20 cellular contexts compared by ENCODE assay signal in the genomic region with DNA sequence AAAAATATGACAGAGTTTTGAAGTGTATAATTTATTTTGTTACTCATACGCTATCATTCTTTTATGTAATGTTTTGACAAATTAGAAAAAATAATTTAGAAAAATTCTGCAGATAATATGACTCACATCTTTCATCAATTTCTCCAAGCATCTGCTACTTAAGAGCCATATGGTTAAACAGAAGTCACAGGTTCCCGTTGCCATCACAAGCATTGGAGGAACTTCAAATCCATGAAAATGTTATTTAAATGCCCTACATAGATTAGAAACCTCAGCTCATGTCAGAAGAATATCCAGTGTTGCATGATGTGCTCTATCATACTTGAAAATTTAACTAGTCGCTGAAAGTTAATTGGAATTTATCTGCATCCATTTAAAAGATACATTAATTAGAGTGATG.
"Had no signal": no experiment of that assay in that cellular context is flagged by ENCODE, and none has a peak within 500 bp of the region (broad histone marks: within the 10 kb centered on the region; RNA-seq: fewer than 3 reads in every experiment).

No MANE protein-coding gene starts in this region.

- H3K4me3 Mint-ChIP-seq: activated CD4-positive, alpha-beta memory T cell treated with anti-CD3 and anti-CD28 coated beads, Interleukin-2, amount 10 ng/mL, durations not matched to agents 7 days and 5 days; activated CD4-positive, alpha-beta T cell treated with anti-CD3 and anti-CD28 coated beads, Interleukin-2, amount 10 ng/mL, durations not matched to agents 7 days and 5 days; activated naive CD4-positive, alpha-beta T cell treated with anti-CD3 and anti-CD28 coated beads, Interleukin-2, amount 10 ng/mL, durations not matched to agents 7 days and 5 days; activated naive CD8-positive, alpha-beta T cell treated with anti-CD3 and anti-CD28 coated beads for 36 hours; activated T-cell treated with anti-CD3 and anti-CD28 coated beads, Interleukin-2, amount 50 U/mL, for 72 hours had no signal

- DNase-seq: activated CD4-positive, alpha-beta memory T cell treated with anti-CD3 and anti-CD28 coated beads, Interleukin-2, amount 10 ng/mL, durations not matched to agents 7 days and 5 days; activated CD4-positive, alpha-beta T cell treated with anti-CD3 and anti-CD28 coated beads, Interleukin-2, amount 10 ng/mL, durations not matched to agents 7 days and 5 days; activated CD4-positive, CD25-positive, alpha-beta regulatory T cell; activated gamma-delta T cell treated with Interleukin-2 at 50 U/mL for 16 hours; activated naive CD4-positive, alpha-beta T cell treated with anti-CD3 and anti-CD28 coated beads, Interleukin-2, amount 10 ng/mL, durations not matched to agents 7 days and 5 days; activated naive CD8-positive, alpha-beta T cell treated with anti-CD3 and anti-CD28 coated beads for 36 hours; activated T-cell treated with anti-CD3 and anti-CD28 coated beads, Interleukin-2, amount 50 U/mL, for 72 hours; anterior cingulate cortex; KG1; NCI-H1092; NCI-H1417; NCI-H2081; NCI-H2227 treated with DMSO at 0.1 percent for 48 hours; NCI-H510A; PC-9; SHP77 treated with DMSO at 0.1 percent for 48 hours; T-helper 2 cell; T1000 had no signal

- FAIRE-seq: TTC549 had no signal

- H3K27ac Mint-ChIP-seq: activated CD4-positive, alpha-beta memory T cell treated with anti-CD3 and anti-CD28 coated beads, Interleukin-2, amount 10 ng/mL, durations not matched to agents 7 days and 5 days; activated CD4-positive, alpha-beta T cell treated with anti-CD3 and anti-CD28 coated beads, Interleukin-2, amount 10 ng/mL, durations not matched to agents 7 days and 5 days; activated naive CD4-positive, alpha-beta T cell treated with anti-CD3 and anti-CD28 coated beads, Interleukin-2, amount 10 ng/mL, durations not matched to agents 7 days and 5 days; activated naive CD8-positive, alpha-beta T cell treated with anti-CD3 and anti-CD28 coated beads for 36 hours; activated T-cell treated with anti-CD3 and anti-CD28 coated beads, Interleukin-2, amount 50 U/mL, for 72 hours; activated T-helper 2 cell treated with anti-CD3 and anti-CD28 coated beads, Interferon-gamma antibody, Interleukin-2, Interleukin-4, amounts not matched to agents 10 μg/mL and 5 μg/mL and 100 μg/mL, durations not matched to agents 14 hours and 24 hours and 36 hours had no signal

- H3K4me1 Mint-ChIP-seq: activated CD4-positive, alpha-beta memory T cell treated with anti-CD3 and anti-CD28 coated beads, Interleukin-2, amount 10 ng/mL, durations not matched to agents 7 days and 5 days; activated CD4-positive, alpha-beta T cell treated with anti-CD3 and anti-CD28 coated beads, Interleukin-2, amount 10 ng/mL, durations not matched to agents 7 days and 5 days; activated naive CD4-positive, alpha-beta T cell treated with anti-CD3 and anti-CD28 coated beads, Interleukin-2, amount 10 ng/mL, durations not matched to agents 7 days and 5 days; activated naive CD8-positive, alpha-beta T cell treated with anti-CD3 and anti-CD28 coated beads for 36 hours had no signal

- H3K27me3 Mint-ChIP-seq: activated CD4-positive, alpha-beta memory T cell treated with anti-CD3 and anti-CD28 coated beads, Interleukin-2, amount 10 ng/mL, durations not matched to agents 7 days and 5 days; activated CD4-positive, alpha-beta T cell treated with anti-CD3 and anti-CD28 coated beads, Interleukin-2, amount 10 ng/mL, durations not matched to agents 7 days and 5 days; activated naive CD4-positive, alpha-beta T cell treated with anti-CD3 and anti-CD28 coated beads, Interleukin-2, amount 10 ng/mL, durations not matched to agents 7 days and 5 days; activated naive CD8-positive, alpha-beta T cell treated with anti-CD3 and anti-CD28 coated beads for 36 hours had no signal

- H3K36me3 Mint-ChIP-seq: activated naive CD4-positive, alpha-beta T cell treated with anti-CD3 and anti-CD28 coated beads, Interleukin-2, amount 10 ng/mL, durations not matched to agents 7 days and 5 days; activated naive CD8-positive, alpha-beta T cell treated with anti-CD3 and anti-CD28 coated beads for 36 hours had no signal
